23 cellular contexts compared by ENCODE assay signal in genomic region chr6:167579786-167580370, GRCh38.
"Had no signal": no experiment of that assay in that cellular context is flagged by ENCODE, and none has a peak within 500 bp of the region (broad histone marks: within the 10 kb centered on the region; RNA-seq: fewer than 3 reads in every experiment).

No MANE protein-coding gene starts in this region.

- H3K27me3 ChIP-seq: adrenal gland, body of pancreas, cardiac muscle cell, gastroesophageal sphincter, testis, transverse colon had no signal

- H3K4me3 ChIP-seq: adrenal gland, body of pancreas, cardiac muscle cell, coronary artery, dorsolateral prefrontal cortex, gastroesophageal sphincter, testis, transverse colon had no signal

- H3K9ac ChIP-seq: parathyroid adenoma had no signal

- DNase-seq: activated CD4-positive, alpha-beta T cell treated with anti-CD3 and anti-CD28 coated beads for 36 hours; activated CD4-positive, CD25-positive, alpha-beta regulatory T cell; activated CD8-positive, alpha-beta memory T cell treated with anti-CD3 and anti-CD28 coated beads for 24 hours; activated effector memory CD4-positive, alpha-beta T cell treated with anti-CD3 and anti-CD28 coated beads, Interleukin-2, amount 50 U/mL, for 16 hours; activated naive CD4-positive, alpha-beta T cell treated with anti-CD3 and anti-CD28 coated beads for 36 hours; activated naive CD8-positive, alpha-beta T cell treated with anti-CD3 and anti-CD28 coated beads for 36 hours; adrenal gland; aorta; body of pancreas; cerebellar nuclear complex; dorsolateral prefrontal cortex; effector memory CD4-positive, alpha-beta T cell; erythroblast; hippocampal formation; naive thymus-derived CD8-positive, alpha-beta T cell; stimulated activated CD4-positive, alpha-beta T cell treated with anti-CD3 and anti-CD28 coated beads, Interleukin-2, amount 100 ng/mL, for 48 hours; stimulated activated naive CD8-positive, alpha-beta T cell treated with anti-CD3 and anti-CD28 coated beads, Interleukin-15, Interleukin-2, amounts not matched to agents 100 U/mL and 50 U/mL, for 24 hours; transverse colon had no signal

- H3K4me1 ChIP-seq: adrenal gland, body of pancreas, gastroesophageal sphincter, parathyroid adenoma, transverse colon had no signal

- ATAC-seq: activated CD4-positive, alpha-beta T cell treated with anti-CD3 and anti-CD28 coated beads for 36 hours; body of pancreas; gastroesophageal sphincter; naive thymus-derived CD8-positive, alpha-beta T cell; stimulated activated naive CD8-positive, alpha-beta T cell treated with anti-CD3 and anti-CD28 coated beads, Interleukin-15, Interleukin-2, amounts not matched to agents 100 U/mL and 50 U/mL, for 24 hours had no signal

- H2AFZ ChIP-seq: parathyroid adenoma had no signal

- H3K9me3 ChIP-seq: testis had no signal

- H3K79me2 ChIP-seq: parathyroid adenoma had no signal

- H3K27ac ChIP-seq: adrenal gland, body of pancreas, cardiac muscle cell, coronary artery, dorsolateral prefrontal cortex, gastroesophageal sphincter, parathyroid adenoma, testis, transverse colon had no signal

- H3K36me3 ChIP-seq: adrenal gland, cardiac muscle cell, gastroesophageal sphincter, transverse colon had no signal
